ENCODE assay signal across 8 cellular contexts in the genomic region with DNA sequence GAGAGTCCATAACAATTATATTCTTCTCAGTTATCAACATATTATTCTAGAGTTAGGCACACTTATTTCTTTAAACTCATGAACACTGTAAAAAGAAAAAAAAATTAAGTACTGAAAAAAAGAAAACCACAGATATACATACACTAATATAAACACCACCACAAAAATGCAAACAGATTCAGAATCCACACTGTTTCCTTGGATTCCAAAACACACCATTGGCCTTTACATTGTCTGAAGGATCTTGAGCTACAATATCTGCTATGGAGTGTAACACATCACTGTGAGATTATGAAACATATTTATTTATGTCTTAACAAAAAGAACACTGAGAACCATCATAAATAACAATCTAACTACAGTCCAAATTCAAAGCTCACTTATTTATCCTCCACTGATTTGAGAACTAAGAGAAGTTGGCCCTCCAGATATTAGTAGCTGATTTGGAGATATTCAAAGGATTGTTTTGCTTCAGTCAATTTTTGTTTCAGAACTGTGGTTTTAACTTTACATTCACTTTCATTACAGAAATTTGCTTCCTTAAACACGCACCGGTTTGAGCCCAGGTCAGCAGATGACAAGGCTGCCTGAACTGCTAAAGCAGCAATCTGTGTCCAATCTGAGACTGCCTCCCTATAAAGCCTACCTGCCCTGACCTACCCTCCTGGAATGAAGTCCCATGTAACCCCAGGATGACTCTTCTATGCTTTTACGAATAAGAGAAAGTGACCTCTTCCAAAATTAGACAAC. TPM values are rescaled to one million over a fixed set of nuclear protein-coding genes. Genes with fewer than 3 reads are reported as not detected.
DNase-seq lines count a peak whose midpoint lies in the region; ATAC-seq, FAIRE-seq and TF ChIP-seq lines count a peak whose summit lies in the region.

No MANE protein-coding gene starts in this region.

- DNase-seq in body of pancreas (peak in 2 of 4 donors; percentile 15 to 27), small intestine (peak; percentile 60), NK-92 (lab: John Stamatoyannopoulos, UW; ENCODE audit: unreplicated experiment) (no peak), hypothalamus (lab: John Stamatoyannopoulos, UW) (no peak), left lobe of liver (ENCODE audit: low spot score) (no peak)

- peak overlapping the region; percentile 89; the same call in 1 of the 2 replicates for H3K9ac ChIP-seq in ES-I3 (ENCODE audit: low read depth, low read length)

- H3K4me3 ChIP-seq in body of pancreas (no peak overlapping the region), small intestine (ENCODE audit: low read depth in 1 of 2, low read length in 2 of 2) (peak overlapping the region in 1 of 2 donors; percentile 88)

- H3K9me3 ChIP-seq in ES-I3 (ENCODE audit: control insufficient read depth, insufficient read depth, low read length) (no peaks in the 10 kb centered on the region), body of pancreas (no peaks in the 10 kb centered on the region), small intestine (ENCODE audit: control insufficient read depth, low read depth) (no peaks in the 10 kb centered on the region)

- H3K27ac ChIP-seq in body of pancreas (peak overlapping the region in 3 of 4 donors; percentile 87 to 92 (median 89)), small intestine (ENCODE audit: low read depth in 1 of 2, low read length in 1 of 2) (peak overlapping the region in 1 of 2 donors; percentile 76)

- H3K36me3 ChIP-seq in ES-I3 (ENCODE audit: insufficient read depth, low read length) = no peaks in the 10 kb centered on the region
- no peaks in the 10 kb centered on the region for H3K36me3 ChIP-seq in body of pancreas (replicated peaks in 1 of 2; ENCODE audit: insufficient read depth in 1 of 2, low read depth in 2 of 2)
- no peaks in the 10 kb centered on the region for H3K36me3 ChIP-seq in small intestine (ENCODE audit: control insufficient read depth in 2 of 2, insufficient read depth in 2 of 2, low read length in 2 of 2)

- intact Hi-C loops in body of pancreas (cut with DNase I) = no loop called here

- no peak for TF ChIP-seq POLR2A in body of pancreas (IDR thresholded peaks at IDR 0.05)

- 3 to 18% methylated on average over 3 of the region's 3 CpGs for WGBS in body of pancreas, 2 donors
- 5 to 23% (median 10%) methylated on average over 3 of the region's 3 CpGs for WGBS in small intestine, 3 donors

- FAIRE-seq in small intestine (lab: Jason Lieb, UNC) = no peak

- no peaks in the 10 kb centered on the region for H3K27me3 ChIP-seq in body of pancreas
- H3K27me3 ChIP-seq in small intestine (ENCODE audit: control insufficient read depth in 2 of 2, insufficient read depth in 2 of 2, low read length in 2 of 2) = no peaks in the 10 kb centered on the region

- ATAC-seq in GM21367 (IDR thresholded peaks at IDR 0.05; ENCODE audit: unreplicated experiment) (peak; percentile 84), HG03521 (IDR thresholded peaks at IDR 0.05; ENCODE audit: unreplicated experiment) (peak; percentile 71), body of pancreas (no peak), left lobe of liver (no peak)

- H3K4me1 ChIP-seq in ES-I3 (ENCODE audit: insufficient read depth, low read length) (peaks cover 14% of the 10 kb centered on the region; the same call in 1 of the 2 replicates), body of pancreas (peaks cover 16% of the 10 kb centered on the region), small intestine (ENCODE audit: control insufficient read depth in 2 of 2, insufficient read depth in 1 of 2, low read depth in 1 of 2, low read length in 1 of 2) (peaks cover 4% of the 10 kb centered on the region in 2 donors)

- TF ChIP-seq CTCF in body of pancreas (IDR thresholded peaks at IDR 0.05) = no peak

RNA-seq across cellular contexts. Expression of a gene that starts 47.0 kb away (rescaled TPM):
- total RNA-seq in body of pancreas (under 1 TPM in 1 of 2 donors, not detected in 1; 0.66 TPM), left lobe of liver (0.65 TPM)
- 10 to 100 TPM in 1 of 3 donors, 1 to 10 TPM in 2; 2.7 to 31.3 (median 6.3) TPM for polyA plus RNA-seq in small intestine

Comparison
In these comparisons a context has a peak if more than half of its experiments do, and no peak if none do; other contexts are left out.
1. ATAC-seq: peak in GM21367 (single experiment) and HG03521 (single experiment); none in body of pancreas (single experiment) and left lobe of liver (single experiment).